In genomic region chr18:59669872-59670657, GRCh38 we compare ENCODE assay signal across 30 cellular contexts. TPM values are rescaled to one million over a fixed set of nuclear protein-coding genes. Genes with fewer than 3 reads are reported as not detected.
DNase-seq lines count a peak whose midpoint lies in the region; ATAC-seq and TF ChIP-seq lines count a peak whose summit lies in the region.
"Had no signal": no experiment of that assay in that cellular context is flagged by ENCODE, and none has a peak within 500 bp of the region (broad histone marks: within the 10 kb centered on the region; RNA-seq: fewer than 3 reads in every experiment).

No MANE protein-coding gene starts in this region.

- in situ Hi-C loops in GM23248 (cut with MboI), result no loop called here

- DNase-seq in AG04450 (ENCODE audit: low read depth, low spot score), result peak; percentile 37
- DNase-seq in GM23248, result peak; percentile 50
- DNase-seq in dedifferentiated amniotic fluid mesenchymal stem cell (ENCODE audit: extremely low spot score), result peak; percentile 55
- peak; percentile 81 for DNase-seq in iris pigment epithelial cell (ENCODE audit: low read depth)
- no peak for DNase-seq in spleen
- no peak for DNase-seq in activated gamma-delta T cell (lab: John Stamatoyannopoulos, UW)
- DNase-seq in omental fat pad (ENCODE audit: low spot score), result no peak
- DNase-seq: activated naive CD4-positive, alpha-beta T cell treated with anti-CD3 and anti-CD28 coated beads, Interleukin-2, amount 10 ng/mL, durations not matched to agents 7 days and 5 days; amygdala; Calu3; cortex of kidney; DND-41; foreskin keratinocyte; left colon; NCI-H1417; NCI-H2081; NCI-H2227 treated with DMSO at 0.1 percent for 48 hours; NCI-H526 treated with DMSO at 0.1 percent for 48 hours; nucleus accumbens; Peyer's patch; SHP77 treated with DMSO at 0.1 percent for 48 hours; small intestine; stimulated activated CD4-positive, alpha-beta T cell treated with anti-CD3 and anti-CD28 coated beads, Interleukin-1b, Interleukin-23, amount 100 ng/mL, for 48 hours; stimulated activated CD8-positive, alpha-beta memory T cell treated with anti-CD3 and anti-CD28 coated beads, Interleukin-4, amount 100 ng/mL, for 48 hours; stimulated activated naive CD8-positive, alpha-beta T cell treated with anti-CD3 and anti-CD28 coated beads, Interleukin-15, amount 100 ng/mL, for 72 hours had no signal

- H3K27ac ChIP-seq in AG04450 (ENCODE audit: low read depth, low read length) (peak overlapping the region; percentile 11), GM23248 (no peak overlapping the region), spleen (no peak overlapping the region)
- H3K27ac ChIP-seq: C4-2B, foreskin keratinocyte, Peyer's patch had no signal

- H3K4me1 ChIP-seq in GM23248 (ENCODE audit: insufficient read depth) (peaks cover 6% of the 10 kb centered on the region), spleen (no peaks in the 10 kb centered on the region)
- H3K4me1 ChIP-seq: foreskin keratinocyte had no signal

- POLR2A ChIA-PET in AG04450 (lab: Yijun Ruan, JAX), result no interaction called here

- CTCF ChIA-PET in AG04450 (lab: Charles Lee), result interaction anchor here (1.1 to 1.7 kb wide), 4 partner anchors 27 to 211 kb away, joined by 3 to 10 read pairs (median 3); partner anchors contain the start of gene CCBE1

- TF ChIP-seq CTCF in AG04450 (IDR thresholded peaks at IDR 0.05; ENCODE audit: low read depth, low read length), result no peak
- no peak for TF ChIP-seq CTCF in spleen (IDR thresholded peaks at IDR 0.05 in 8 of 11, conservative IDR thresholded peaks at IDR 0.05 in 3 of 11)
- TF ChIP-seq CTCF in omental fat pad (IDR thresholded peaks at IDR 0.05), result no peak

- no peaks in the 10 kb centered on the region for H3K27me3 ChIP-seq in AG04450 (ENCODE audit: control insufficient read depth, insufficient read depth, low read length)
- H3K27me3 ChIP-seq in GM23248 (replicated peaks; ENCODE audit: insufficient read depth), result no peaks in the 10 kb centered on the region
- peaks cover 0 to 8% (median 0%) of the 10 kb centered on the region in 7 donors for H3K27me3 ChIP-seq in spleen (replicated peaks in 1 of 7)
- H3K27me3 ChIP-seq: foreskin keratinocyte, Peyer's patch had no signal

- no peak overlapping the region for H3K9ac ChIP-seq in GM23248

- no peak for TF ChIP-seq POLR2A in spleen (IDR thresholded peaks at IDR 0.05)

- H3K4me2 ChIP-seq in GM23248 (ENCODE audit: unreplicated experiment), result peak overlapping the region; percentile 21

- H3K36me3 ChIP-seq in GM23248 (ENCODE audit: low read depth) (no peaks in the 10 kb centered on the region), spleen (no peaks in the 10 kb centered on the region)
- H3K36me3 ChIP-seq: Peyer's patch had no signal

- H4K20me1 ChIP-seq in GM23248 (ENCODE audit: insufficient read depth), result no peaks in the 10 kb centered on the region

- no peak overlapping the region for H3K4me3 ChIP-seq in AG04450 (ENCODE audit: low read depth, low read length)
- no peak overlapping the region for H3K4me3 ChIP-seq in GM23248
- no peak overlapping the region for H3K4me3 ChIP-seq in spleen
- H3K4me3 ChIP-seq: K562, Peyer's patch had no signal

- H3K9me3 ChIP-seq in AG04450 (ENCODE audit: control insufficient read depth, insufficient read depth, low read length) (no peaks in the 10 kb centered on the region), GM23248 (ENCODE audit: low read depth) (no peaks in the 10 kb centered on the region), spleen (no peaks in the 10 kb centered on the region)
- H3K9me3 ChIP-seq: Peyer's patch had no signal

- peak overlapping the region; percentile 38; the same call in 1 of the 2 replicates for H2AFZ ChIP-seq in GM23248

- 33 to 42% methylated on average over 6 of the region's 6 CpGs for WGBS in GM23248 (ENCODE audit: low coverage in 1 of 2, low lambda C conversion rate in 2 of 2, missing lambda C conversion rate in 2 of 2), 2 experiments
- 71 to 88% (median 76%) methylated on average over 6 of the region's 6 CpGs for WGBS in spleen, 5 donors

- H3F3A ChIP-seq in GM23248 (ENCODE audit: insufficient read depth), result no peaks in the 10 kb centered on the region

- H3K9me2 ChIP-seq in GM23248 (ENCODE audit: insufficient read depth), result no peaks in the 10 kb centered on the region

- intact Hi-C loops in spleen (cut with DNase I; ENCODE audit: low total_unique reads), result no loop called here

- peaks cover 4% of the 10 kb centered on the region for H3K79me2 ChIP-seq in GM23248 (ENCODE audit: insufficient read depth)

- ATAC-seq in GM19395 (IDR thresholded peaks at IDR 0.05; ENCODE audit: unreplicated experiment) (no peak), omental fat pad (ENCODE audit: low FRiP score) (no peak)
- ATAC-seq: foreskin keratinocyte; K562; left colon; stimulated activated naive CD8-positive, alpha-beta T cell treated with anti-CD3 and anti-CD28 coated beads, Interleukin-15, amount 100 ng/mL, for 72 hours; WTC11 had no signal

RNA-seq across cellular contexts. Expression of gene CCBE1, which starts 27.2 kb away (rescaled TPM):
- polyA plus RNA-seq in AG04450 (2011; rRNA removed) (40.4 and 51.5 TPM in 2 replicates), GM23248 (2016; fragmentation: Nextera tagmentation; extraction: Ambion mirVana) (33.6 and 38.2 TPM in 2 replicates), spleen (under 1 TPM; 0.10 to 0.21 (median 0.11) TPM)
- polyA minus RNA-seq in AG04450 (2011; rRNA and poly(A)+ RNA removed), result 50.1 and 58.8 TPM in 2 replicates
- total RNA-seq in GM23248 (2014; rRNA removed; shearing (Covaris generic)), result 11.4 and 16.6 TPM in 2 replicates
- total RNA-seq in spleen (under 1 TPM; 0.06 to 0.93 (median 0.26) TPM), omental fat pad (10 to 100 TPM in 2 of 4 donors, 1 to 10 TPM in 2; 1.3 to 30.2 (median 8.0) TPM)
- total RNA-seq: activated T-helper 1 cell treated with anti-CD3 and anti-CD28 coated beads, Interleukin-12 subunit alpha, Interleukin-12 subunit beta, Interleukin-2, Interleukin-4 antibody, amounts not matched to agents 30 ng/mL and 10 ng/mL and 1 ng/mL, durations not matched to agents 14 hours and 24 hours and 36 hours had no signal
- polyA plus RNA-seq: K562 had no signal

Comparison
In these comparisons a context has a peak if more than half of its experiments do, and no peak if none do; other contexts are left out.
1. DNase-seq: peak in AG04450 (single experiment), GM23248 (single experiment), dedifferentiated amniotic fluid mesenchymal stem cell (single experiment) and iris pigment epithelial cell (single experiment); none in spleen (single experiment), activated gamma-delta T cell (single experiment) and omental fat pad (single experiment).